In genomic region chr9:135910757-135911156, GRCh38 we compare ENCODE assay signal across 16 cellular contexts.
"Had no signal": no experiment of that assay in that cellular context is flagged by ENCODE, and none has a peak within 500 bp of the region (broad histone marks: within the 10 kb centered on the region; RNA-seq: fewer than 3 reads in every experiment).

No MANE protein-coding gene starts in this region.

- H3K4me3 Mint-ChIP-seq: T-helper 17 cell had no signal

- ATAC-seq: foreskin keratinocyte, lower lobe of right lung, sciatic nerve, T-helper 17 cell had no signal

- H3K4me1 ChIP-seq: prostate gland had no signal

- H3K27ac Mint-ChIP-seq: stimulated activated naive CD8-positive, alpha-beta T cell treated with anti-CD3 and anti-CD28 coated beads, Interleukin-15, Interleukin-2, amounts not matched to agents 100 ng/mL and 50 ng/mL, for 24 hours; T-helper 17 cell had no signal

- H3K36me3 ChIP-seq: adrenal gland had no signal

- H3K9me3 ChIP-seq: adrenal gland, prostate gland had no signal

- H3K27me3 Mint-ChIP-seq: activated T-cell treated with anti-CD3 and anti-CD28 coated beads, Interleukin-2, amount 50 U/mL, for 24 hours; brain; naive B cell; stimulated activated naive CD8-positive, alpha-beta T cell treated with anti-CD3 and anti-CD28 coated beads, Interleukin-15, Interleukin-2, amounts not matched to agents 100 ng/mL and 50 ng/mL, for 24 hours; T-helper 17 cell had no signal

- H3K4me3 ChIP-seq: adrenal gland, lower lobe of right lung, prostate gland, thoracic aorta had no signal

- H3K27ac ChIP-seq: adrenal gland, foreskin keratinocyte, lower lobe of right lung, prostate gland, thoracic aorta had no signal

- H3K27me3 ChIP-seq: adrenal gland, foreskin keratinocyte had no signal

- DNase-seq: activated CD4-positive, alpha-beta T cell treated with anti-CD3 and anti-CD28 coated beads, Interleukin-2, amount 50 U/mL, for 4 hours; activated gamma-delta T cell treated with Interleukin-2 at 50 U/mL for 16 hours; activated T-cell treated with anti-CD3 and anti-CD28 coated beads, Interleukin-2, amount 50 U/mL, for 24 hours; adrenal gland; cerebellar nuclear complex; foreskin keratinocyte; immature natural killer cell; lower lobe of right lung; naive B cell; stimulated activated CD4-positive, alpha-beta T cell treated with anti-CD3 and anti-CD28 coated beads, Interleukin-12 subunit alpha, Interleukin-12 subunit beta, amount 100 ng/mL, for 4 hours; T-helper 17 cell had no signal
